Comparison of ENCODE assay signal across 8 cellular contexts in genomic region chr6:121435444-121436069, GRCh38. TPM values are rescaled to one million over a fixed set of nuclear protein-coding genes. Genes with fewer than 3 reads are reported as not detected.
DNase-seq lines count a peak whose midpoint lies in the region; ATAC-seq and TF ChIP-seq lines count a peak whose summit lies in the region.

Gene GJA1 (plus strand): TSS chr6:121435646. CDS start chr6:121446848, 11,202 bp downstream.

- ATAC-seq in mucosa of descending colon (peak; percentile 23), upper lobe of right lung (peak; percentile 84), GM21423 (IDR thresholded peaks at IDR 0.05; ENCODE audit: unreplicated experiment) (no peak)

- H3K9me3 ChIP-seq in ES-I3 (ENCODE audit: control insufficient read depth, insufficient read depth, low read length): no peaks in the 10 kb centered on the region
- H3K9me3 ChIP-seq in SK-N-MC (ENCODE audit: low read depth, low read length): no peaks in the 10 kb centered on the region
- no peaks in the 10 kb centered on the region for H3K9me3 ChIP-seq in esophagus (ENCODE audit: control insufficient read depth in 2 of 2, insufficient read depth in 1 of 2, low read depth in 1 of 2, low read length in 1 of 2)
- no peaks in the 10 kb centered on the region for H3K9me3 ChIP-seq in mucosa of descending colon
- H3K9me3 ChIP-seq in upper lobe of right lung: no peaks in the 10 kb centered on the region

- peak within 1 kb of the TSS; percentile 94 for H3K4me3 ChIP-seq in SK-N-MC
- H3K4me3 ChIP-seq in esophagus (ENCODE audit: low read depth in 1 of 2, low read length in 2 of 2): peak within 1 kb of the TSS; percentile 60 to 93
- no peak within 1 kb of the TSS for H3K4me3 ChIP-seq in mucosa of descending colon
- H3K4me3 ChIP-seq in upper lobe of right lung: peak within 1 kb of the TSS; percentile 73

- no peak for TF ChIP-seq CTCF in mucosa of descending colon (IDR thresholded peaks at IDR 0.05)
- no peak for TF ChIP-seq CTCF in upper lobe of right lung (IDR thresholded peaks at IDR 0.05)

- H3K9ac ChIP-seq in ES-I3 (ENCODE audit: low read depth, low read length): peak within 1 kb of the TSS; percentile 76
- H3K9ac ChIP-seq in SK-N-MC (ENCODE audit: insufficient read length): peak within 1 kb of the TSS; percentile 95

- peaks cover 24% of the 10 kb centered on the region for H3K4me1 ChIP-seq in ES-I3 (ENCODE audit: insufficient read depth, low read length)
- H3K4me1 ChIP-seq in esophagus (ENCODE audit: control insufficient read depth in 2 of 2, insufficient read depth in 2 of 2, low read length in 1 of 2): no peaks in the 10 kb centered on the region
- peaks cover 6% of the 10 kb centered on the region for H3K4me1 ChIP-seq in mucosa of descending colon (ENCODE audit: low read depth)
- H3K4me1 ChIP-seq in upper lobe of right lung: peaks cover 3% of the 10 kb centered on the region

- intact Hi-C loops in mucosa of descending colon (cut with DNase I, micrococcal nuclease): loop anchor here (10.0 kb wide), 2 partner anchors 409 to 599 kb away; no protein-coding TSS in a partner anchor
- intact Hi-C loops in upper lobe of right lung (cut with DNase I): no loop called here

- WGBS in esophagus, 2 donors: 17 to 31% methylated on average over 5 of the region's 5 CpGs

- DNase-seq in SK-N-MC (ENCODE audit: low read depth, low spot score) (peak; percentile 88), mucosa of descending colon (peak in 1 of 3 donors; percentile 24), upper lobe of right lung (no peak), activated gamma-delta T cell (lab: John Stamatoyannopoulos, UW) (no peak)
- no peak for DNase-seq in activated effector memory CD4-positive, alpha-beta T cell treated with Interleukin-2 at 50 U/mL for 16 hours

- H3K36me3 ChIP-seq in ES-I3 (ENCODE audit: insufficient read depth, low read length) (peaks cover 8% of the 10 kb centered on the region; the same call in 1 of the 2 replicates), SK-N-MC (ENCODE audit: insufficient read depth, low read length) (no peaks in the 10 kb centered on the region), esophagus (ENCODE audit: control insufficient read depth in 2 of 2, insufficient read depth in 2 of 2, low read length in 1 of 2) (no peaks in the 10 kb centered on the region), mucosa of descending colon (ENCODE audit: low read depth) (no peaks in the 10 kb centered on the region), upper lobe of right lung (no peaks in the 10 kb centered on the region)

- H3K27me3 ChIP-seq in esophagus (ENCODE audit: control insufficient read depth in 1 of 2, insufficient read depth in 2 of 2, low read length in 2 of 2) (no peaks in the 10 kb centered on the region), upper lobe of right lung (peaks cover 5% of the 10 kb centered on the region)

- H3K27ac ChIP-seq in SK-N-MC (peak within 1 kb of the TSS; percentile 74), esophagus (ENCODE audit: low read depth in 2 of 2, low read length in 1 of 2) (peak within 1 kb of the TSS; percentile 80 to 94), upper lobe of right lung (peak within 1 kb of the TSS; percentile 79)

RNA-seq across cellular contexts. Expression of gene GJA1, which starts in this region (rescaled TPM):
- 10 to 100 TPM; 21.5 to 76.7 TPM for polyA plus RNA-seq in esophagus
- total RNA-seq in mucosa of descending colon (10 to 100 TPM in 2 of 3 donors, 1 to 10 TPM in 1; 5.1 to 13.2 (median 10.9) TPM), upper lobe of right lung (127 TPM)
